8 cellular contexts compared by ENCODE assay signal in the genomic region with DNA sequence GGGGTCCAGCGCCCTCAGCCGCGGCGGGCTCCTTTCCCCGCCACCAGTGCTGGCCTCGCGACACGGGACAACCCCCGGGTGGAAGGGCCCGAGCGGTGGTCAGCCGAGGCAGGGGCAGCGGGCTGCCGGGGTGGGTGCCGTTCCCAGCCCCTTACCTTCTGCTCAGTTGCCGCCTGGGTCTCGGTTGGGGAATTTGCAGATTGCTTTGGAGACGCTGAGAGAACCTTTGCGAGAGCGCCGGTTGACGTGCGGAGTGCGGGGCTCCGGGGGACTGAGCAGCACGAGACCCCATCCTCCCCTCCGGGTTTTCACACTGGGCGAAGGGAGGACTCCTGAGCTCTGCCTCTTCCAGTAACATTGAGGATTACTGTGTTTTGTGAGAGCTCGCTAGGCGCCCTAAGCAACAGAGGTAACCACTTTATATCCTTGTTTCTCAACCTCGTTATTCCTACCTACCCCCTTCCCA. TPM values are rescaled to one million over a fixed set of nuclear protein-coding genes. Genes with fewer than 3 reads are reported as not detected.
DNase-seq lines count a peak whose midpoint lies in the region; ATAC-seq and TF ChIP-seq lines count a peak whose summit lies in the region.

No MANE protein-coding gene starts in this region.

- no peaks in the 10 kb centered on the region for H3K36me3 ChIP-seq in BJ (ENCODE audit: control insufficient read depth, insufficient read depth, low read length)

- H3K4me3 ChIP-seq in BJ (ENCODE audit: low read depth, low read length) (peak overlapping the region; percentile 96), NB4 (ENCODE audit: low read depth, low read length) (peak overlapping the region; percentile 62), dorsolateral prefrontal cortex (peak overlapping the region; percentile 66 to 100 (median 97))

- H3K27ac Mint-ChIP-seq in natural killer cell, result peak overlapping the region; percentile 95 to 97

- peak; percentile 9 for ATAC-seq in GM21447 (IDR thresholded peaks at IDR 0.05; ENCODE audit: unreplicated experiment)
- ATAC-seq in natural killer cell, result no peak

- peak overlapping the region; percentile 86 for H3K4me3 Mint-ChIP-seq in natural killer cell

- TF ChIP-seq CTCF in BJ (IDR thresholded peaks at IDR 0.05; ENCODE audit: insufficient read depth, low read depth, low read length) (no peak), NB4 (IDR thresholded peaks at IDR 0.05; ENCODE audit: low read depth, low read length) (no peak), dorsolateral prefrontal cortex (IDR thresholded peaks at IDR 0.05 in 54 of 56, conservative IDR thresholded peaks at IDR 0.05 in 2 of 56; ENCODE audit: low read depth in 1 of 56, partially characterized antibody in 56 of 56) (no peak), natural killer cell (IDR thresholded peaks at IDR 0.05) (no peak)

- DNase-seq in BJ (ENCODE audit: low read depth) (no peak), NB4 (ENCODE audit: low read depth) (peak; percentile 25), dorsolateral prefrontal cortex (no peak), natural killer cell (no peak), NCI-H345 treated with DMSO at 0.1 percent for 48 hours (lab: John Stamatoyannopoulos, UW; ENCODE audit: unreplicated experiment) (no peak), COR-L47 (lab: John Stamatoyannopoulos, UW) (no peak), NOMO-1 treated with dmso at 0.1 percent for 144 hours (lab: John Stamatoyannopoulos, UW; ENCODE audit: unreplicated experiment) (no peak)

- H3K36me3 Mint-ChIP-seq in natural killer cell, result no peaks in the 10 kb centered on the region

- intact Hi-C loops in dorsolateral prefrontal cortex (cut with DNase I) (loop anchor here (2.0 to 10.0 kb wide), 6 partner anchors 32 to 590 kb away; a partner anchor contains a TSS), natural killer cell (cut with micrococcal nuclease) (loop anchor here (1.0 to 10.0 kb wide), 2 partner anchors 31 to 592 kb away; a partner anchor contains a TSS)

- no peak for TF ChIP-seq POLR2A in NB4 (IDR thresholded peaks at IDR 0.05; ENCODE audit: extremely low read depth, insufficient read length)

- no peaks in the 10 kb centered on the region for H3K27me3 Mint-ChIP-seq in natural killer cell (ENCODE audit: low read depth in 2 of 2)

- H3K4me1 Mint-ChIP-seq in natural killer cell, result peaks cover 15 to 29% of the 10 kb centered on the region in 2 donors

- H3K27ac ChIP-seq in dorsolateral prefrontal cortex, result peak overlapping the region in 57 of 59 donors; percentile 86 to 100 (median 98)

- H3K27me3 ChIP-seq in BJ (ENCODE audit: control insufficient read depth, insufficient read depth, low read length), result no peaks in the 10 kb centered on the region
- no peaks in the 10 kb centered on the region for H3K27me3 ChIP-seq in dorsolateral prefrontal cortex

- CTCF ChIA-PET in BJ (lab: Yijun Ruan, JAX), result interaction anchor here (1.3 kb wide), 1 partner anchor 11 kb away, joined by 5 read pairs; no protein-coding TSS in a partner anchor

- H3K9me3 Mint-ChIP-seq in natural killer cell, result no peaks in the 10 kb centered on the region

- POLR2A ChIA-PET in BJ (lab: Charles Lee), result no interaction called here

RNA-seq across cellular contexts. Expression of a gene that starts 0.4 kb away (rescaled TPM):
- 4.9 and 5.0 TPM in 2 replicates for polyA plus RNA-seq in BJ (2011; rRNA removed)
- polyA minus RNA-seq in BJ (2011; rRNA and poly(A)+ RNA removed), result 5.4 and 6.2 TPM in 2 replicates
- 10 to 100 TPM in 47 of 120 experiments, 1 to 10 TPM in 73; 5.0 to 16.5 (median 9.6) TPM for total RNA-seq in dorsolateral prefrontal cortex
- total RNA-seq in natural killer cell, result 10 to 100 TPM in 1 of 3 donors, 1 to 10 TPM in 2; 7.6 to 24.2 (median 9.6) TPM

RNA-seq across cellular contexts. Expression of a gene that starts 0.9 kb away (rescaled TPM):
- polyA plus RNA-seq in BJ (2011; rRNA removed), result 4.5 and 5.6 TPM in 2 replicates
- polyA minus RNA-seq in BJ (2011; rRNA and poly(A)+ RNA removed), result 6.0 and 7.0 TPM in 2 replicates
- total RNA-seq in dorsolateral prefrontal cortex (10 to 100 TPM in 113 of 120 experiments, 1 to 10 TPM in 7; 7.4 to 28.1 (median 15.1) TPM), natural killer cell (1 to 10 TPM; 5.8 to 9.3 (median 8.9) TPM)

RNA-seq across cellular contexts. Expression of a gene that starts 27.7 kb away (rescaled TPM):
- 1.6 and 1.7 TPM in 2 replicates for polyA plus RNA-seq in BJ (2011; rRNA removed)
- 0.47 and 2.0 TPM in 2 replicates for polyA minus RNA-seq in BJ (2011; rRNA and poly(A)+ RNA removed)
- 10 to 100 TPM in 105 of 120 experiments, 1 to 10 TPM in 15; 7.9 to 28.9 (median 13.7) TPM for total RNA-seq in dorsolateral prefrontal cortex
- total RNA-seq in natural killer cell, result 1 to 10 TPM; 3.2 to 4.5 (median 4.2) TPM

RNA-seq across cellular contexts. Expression of a gene that starts 31.4 kb away (rescaled TPM):
- polyA plus RNA-seq in BJ (2011; rRNA removed), result 137 and 207 TPM in 2 replicates
- 121 and 167 TPM in 2 replicates for polyA minus RNA-seq in BJ (2011; rRNA and poly(A)+ RNA removed)
- total RNA-seq in dorsolateral prefrontal cortex, result 10 to 100 TPM; 19.0 to 75.8 (median 38.4) TPM
- total RNA-seq in natural killer cell, result 10 to 100 TPM; 15.1 to 17.0 (median 16.3) TPM

RNA-seq across cellular contexts. Expression of a gene that starts 31.7 kb away (rescaled TPM):
- polyA plus RNA-seq in BJ (2011; rRNA removed), result 38.6 and 42.2 TPM in 2 replicates
- 3.8 and 5.6 TPM in 2 replicates for polyA minus RNA-seq in BJ (2011; rRNA and poly(A)+ RNA removed)
- total RNA-seq in dorsolateral prefrontal cortex (10 to 100 TPM; 13.3 to 35.5 (median 25.3) TPM), natural killer cell (10 to 100 TPM; 29.3 to 34.7 (median 32.1) TPM)
